ENCODE assay signal across 15 cellular contexts in genomic region chr2:210442457-210442856, GRCh38.
A peak's percentile ranks its signal among the peaks of the same experiment; 100 is the strongest.
DNase-seq lines count a peak whose midpoint lies in the region; ATAC-seq lines count a peak whose summit lies in the region.
"Had no signal": no experiment of that assay in that cellular context is flagged by ENCODE, and none has a peak within 500 bp of the region (broad histone marks: within the 10 kb centered on the region; RNA-seq: fewer than 3 reads in every experiment).

No MANE protein-coding gene starts in this region.

- DNase-seq in stimulated activated naive B cell treated with anti-CD40 and anti-IgM and Interleukin-4, amounts not matched to agents 10 μg/mL and 1 μg/mL and 100 μg/mL, for 72 hours, result no peak
- DNase-seq in activated naive CD8-positive, alpha-beta T cell treated with anti-CD3 and anti-CD28 coated beads, Interleukin-2, amount 50 U/mL, for 24 hours, result no peak
- no peak for DNase-seq in NCI-H1092 (lab: John Stamatoyannopoulos, UW)
- DNase-seq: activated CD4-positive, alpha-beta memory T cell treated with anti-CD3 and anti-CD28 coated beads, Interleukin-2, amount 10 ng/mL, durations not matched to agents 7 days and 5 days; DMS79 treated with DMSO at 0.1 percent for 48 hours; gastrocnemius medialis; NCI-H446; stimulated activated CD8-positive, alpha-beta memory T cell treated with anti-CD3 and anti-CD28 coated beads, Interleukin-4, amount 100 ng/mL, for 48 hours; tibial artery had no signal

- H3K27ac Mint-ChIP-seq in stimulated activated naive B cell treated with anti-CD40 and anti-IgM and Interleukin-4, amounts not matched to agents 10 μg/mL and 1 μg/mL and 100 μg/mL, for 72 hours, result no peak overlapping the region
- no peak overlapping the region for H3K27ac Mint-ChIP-seq in activated naive CD8-positive, alpha-beta T cell treated with anti-CD3 and anti-CD28 coated beads, Interleukin-2, amount 50 U/mL, for 24 hours
- H3K27ac Mint-ChIP-seq: activated CD4-positive, alpha-beta memory T cell treated with anti-CD3 and anti-CD28 coated beads, Interleukin-2, amount 10 ng/mL, durations not matched to agents 7 days and 5 days; natural killer cell treated with Interleukin-12 subunit alpha and Interleukin-12 subunit beta and Interleukin-15 and Interleukin-18, amount 100 ng/mL, for 72 hours had no signal

- peaks cover 10 to 16% of the 10 kb centered on the region in 2 donors for H3K4me1 Mint-ChIP-seq in stimulated activated naive B cell treated with anti-CD40 and anti-IgM and Interleukin-4, amounts not matched to agents 10 μg/mL and 1 μg/mL and 100 μg/mL, for 72 hours
- H3K4me1 Mint-ChIP-seq in activated naive CD8-positive, alpha-beta T cell treated with anti-CD3 and anti-CD28 coated beads, Interleukin-2, amount 50 U/mL, for 24 hours, result peaks cover 2% of the 10 kb centered on the region

- no peak overlapping the region for H3K4me3 Mint-ChIP-seq in stimulated activated naive B cell treated with anti-CD40 and anti-IgM and Interleukin-4, amounts not matched to agents 10 μg/mL and 1 μg/mL and 100 μg/mL, for 72 hours
- no peak overlapping the region for H3K4me3 Mint-ChIP-seq in activated naive CD8-positive, alpha-beta T cell treated with anti-CD3 and anti-CD28 coated beads, Interleukin-2, amount 50 U/mL, for 24 hours
- H3K4me3 Mint-ChIP-seq: activated CD4-positive, alpha-beta memory T cell treated with anti-CD3 and anti-CD28 coated beads, Interleukin-2, amount 10 ng/mL, durations not matched to agents 7 days and 5 days; natural killer cell treated with Interleukin-12 subunit alpha and Interleukin-12 subunit beta and Interleukin-15 and Interleukin-18, amount 100 ng/mL, for 72 hours had no signal

- no peaks in the 10 kb centered on the region for H3K27me3 Mint-ChIP-seq in stimulated activated naive B cell treated with anti-CD40 and anti-IgM and Interleukin-4, amounts not matched to agents 10 μg/mL and 1 μg/mL and 100 μg/mL, for 72 hours
- H3K27me3 Mint-ChIP-seq in activated naive CD8-positive, alpha-beta T cell treated with anti-CD3 and anti-CD28 coated beads, Interleukin-2, amount 50 U/mL, for 24 hours, result no peaks in the 10 kb centered on the region
- H3K27me3 Mint-ChIP-seq: activated CD4-positive, alpha-beta memory T cell treated with anti-CD3 and anti-CD28 coated beads, Interleukin-2, amount 10 ng/mL, durations not matched to agents 7 days and 5 days; natural killer cell treated with Interleukin-12 subunit alpha and Interleukin-12 subunit beta and Interleukin-15 and Interleukin-18, amount 100 ng/mL, for 72 hours had no signal

- peaks cover 7 to 9% of the 10 kb centered on the region in 2 donors for H3K9me3 Mint-ChIP-seq in stimulated activated naive B cell treated with anti-CD40 and anti-IgM and Interleukin-4, amounts not matched to agents 10 μg/mL and 1 μg/mL and 100 μg/mL, for 72 hours
- peaks cover 3% of the 10 kb centered on the region for H3K9me3 Mint-ChIP-seq in activated naive CD8-positive, alpha-beta T cell treated with anti-CD3 and anti-CD28 coated beads, Interleukin-2, amount 50 U/mL, for 24 hours

- peak; percentile 57 for ATAC-seq in GM19023 (IDR thresholded peaks at IDR 0.05; ENCODE audit: unreplicated experiment)
- peak; percentile 51 for ATAC-seq in GM21786 (IDR thresholded peaks at IDR 0.05; ENCODE audit: unreplicated experiment)
- peak; percentile 49 for ATAC-seq in HG03175 (IDR thresholded peaks at IDR 0.05; ENCODE audit: unreplicated experiment)
- peak; percentile 55 to 63 for ATAC-seq in stimulated activated naive B cell treated with anti-CD40 and anti-IgM and Interleukin-4, amounts not matched to agents 10 μg/mL and 1 μg/mL and 100 μg/mL, for 72 hours (replicated peaks)
- ATAC-seq in GM19452 (IDR thresholded peaks at IDR 0.05; ENCODE audit: unreplicated experiment), result no peak
- no peak for ATAC-seq in activated naive CD8-positive, alpha-beta T cell treated with anti-CD3 and anti-CD28 coated beads, Interleukin-2, amount 50 U/mL, for 24 hours
- ATAC-seq: gastrocnemius medialis; HepG2; natural killer cell treated with Interleukin-12 subunit alpha and Interleukin-12 subunit beta and Interleukin-15 and Interleukin-18, amount 100 ng/mL, for 72 hours had no signal

- peaks cover 30 to 36% of the 10 kb centered on the region in 2 donors for H3K36me3 Mint-ChIP-seq in stimulated activated naive B cell treated with anti-CD40 and anti-IgM and Interleukin-4, amounts not matched to agents 10 μg/mL and 1 μg/mL and 100 μg/mL, for 72 hours
- peaks cover 34% of the 10 kb centered on the region for H3K36me3 Mint-ChIP-seq in activated naive CD8-positive, alpha-beta T cell treated with anti-CD3 and anti-CD28 coated beads, Interleukin-2, amount 50 U/mL, for 24 hours (ENCODE audit: low read depth)

Comparison
In these comparisons a context has a peak if more than half of its experiments do, and no peak if none do; other contexts are left out.
1. ATAC-seq: peak in GM19023 (single experiment), GM21786 (single experiment), HG03175 (single experiment) and stimulated activated naive B cell treated with anti-CD40 and anti-IgM and Interleukin-4, amounts not matched to agents 10 μg/mL and 1 μg/mL and 100 μg/mL, for 72 hours (2 of 2); none in GM19452 (single experiment) and activated naive CD8-positive, alpha-beta T cell treated with anti-CD3 and anti-CD28 coated beads, Interleukin-2, amount 50 U/mL, for 24 hours (single experiment).